Comparison of ENCODE assay signal across 17 cellular contexts in genomic region chr4:110092646-110093045, GRCh38.
DNase-seq lines count a peak whose midpoint lies in the region; TF ChIP-seq lines count a peak whose summit lies in the region.
"Had no signal": no experiment of that assay in that cellular context is flagged by ENCODE, and none has a peak within 500 bp of the region (broad histone marks: within the 10 kb centered on the region; RNA-seq: fewer than 3 reads in every experiment).

No MANE protein-coding gene starts in this region.

- H3K27ac Mint-ChIP-seq in glutamatergic neuron (ENCODE audit: unreplicated experiment), result no peak overlapping the region
- H3K27ac Mint-ChIP-seq: B cell; CD8-positive, alpha-beta T cell had no signal

- no peak overlapping the region for H3K4me2 ChIP-seq in PC-9
- no peak overlapping the region for H3K4me2 ChIP-seq in neural cell (ENCODE audit: low read length)

- H3F3A ChIP-seq in PC-9 (ENCODE audit: insufficient read depth, low read depth) (peaks cover 13% of the 10 kb centered on the region), neural cell (ENCODE audit: insufficient read depth, low read length, poor library complexity, severe bottlenecking) (no peaks in the 10 kb centered on the region)

- H3K4me3 ChIP-seq in ACC112 (ENCODE audit: low read depth, low read length) (no peak overlapping the region), PC-9 (no peak overlapping the region), neural cell (ENCODE audit: low read length) (no peak overlapping the region), left ventricle myocardium inferior (no peak overlapping the region), tibial artery (no peak overlapping the region)
- H3K4me3 ChIP-seq: BLaER1 treated with 17β-estradiol and CSF1 and Interleukin-3, amounts not matched to agents 10 nM and 100 nM; HAP-1 had no signal

- POLR2A ChIA-PET in PC-9 (lab: Charles Lee; ENCODE audit: unreplicated experiment), result no interaction called here

- intact Hi-C loops in PC-9 (cut with micrococcal nuclease; ENCODE audit: unreplicated experiment) (no loop called here), left ventricle myocardium inferior (cut with micrococcal nuclease) (no loop called here), tibial artery (cut with DNase I; ENCODE audit: low total_unique reads) (no loop called here)

- H3K9me2 ChIP-seq in PC-9 (ENCODE audit: insufficient read depth) (no peaks in the 10 kb centered on the region), neural cell (ENCODE audit: insufficient read depth, low read length) (no peaks in the 10 kb centered on the region)

- H3K27me3 ChIP-seq in ACC112 (ENCODE audit: insufficient read depth, low read length) (no peaks in the 10 kb centered on the region), PC-9 (ENCODE audit: insufficient read depth, low read depth) (no peaks in the 10 kb centered on the region), neural cell (ENCODE audit: insufficient read depth, low read depth, low read length) (no peaks in the 10 kb centered on the region), left ventricle myocardium inferior (ENCODE audit: low read depth) (peaks cover 27% of the 10 kb centered on the region), tibial artery (no peaks in the 10 kb centered on the region)
- H3K27me3 ChIP-seq: BLaER1 treated with 17β-estradiol and CSF1 and Interleukin-3, amounts not matched to agents 10 nM and 100 nM had no signal

- H3K4me1 Mint-ChIP-seq in glutamatergic neuron (ENCODE audit: low read depth, unreplicated experiment), result peaks cover 6% of the 10 kb centered on the region
- H3K4me1 Mint-ChIP-seq: B cell had no signal

- no peaks in the 10 kb centered on the region for H3K9me3 Mint-ChIP-seq in glutamatergic neuron (ENCODE audit: unreplicated experiment)
- H3K9me3 Mint-ChIP-seq: CD8-positive, alpha-beta T cell had no signal

- TF ChIP-seq RAD21 in neural cell (conservative IDR thresholded peaks at IDR 0.05), result no peak

- CTCF ChIA-PET in PC-9 (lab: Charles Lee), result no interaction called here

- H3K36me3 ChIP-seq in ACC112 (ENCODE audit: insufficient read depth, low read length) (no peaks in the 10 kb centered on the region), PC-9 (ENCODE audit: low read depth) (no peaks in the 10 kb centered on the region), neural cell (ENCODE audit: insufficient read depth, low read length) (peaks cover 3% of the 10 kb centered on the region), left ventricle myocardium inferior (no peaks in the 10 kb centered on the region), tibial artery (no peaks in the 10 kb centered on the region)
- H3K36me3 ChIP-seq: HAP-1 had no signal

- H3K27ac ChIP-seq in ACC112 (ENCODE audit: low read depth, low read length), result peak overlapping the region; percentile 92
- 0 out of 2 replicates have a peak overlapping the region, but pooled peaks have one; percentile 90 for H3K27ac ChIP-seq in PC-9
- H3K27ac ChIP-seq in epithelial cell of prostate, result peak overlapping the region; percentile 94
- peak overlapping the region; percentile 48 for H3K27ac ChIP-seq in neural cell (ENCODE audit: low read length)
- no peak overlapping the region for H3K27ac ChIP-seq in left ventricle myocardium inferior (replicated peaks)
- no peak overlapping the region for H3K27ac ChIP-seq in tibial artery
- H3K27ac ChIP-seq: BLaER1 treated with 17β-estradiol and CSF1 and Interleukin-3, amounts not matched to agents 10 nM and 100 nM; HL-60 had no signal

- peaks cover 1% of the 10 kb centered on the region for H3K27me3 Mint-ChIP-seq in glutamatergic neuron (ENCODE audit: unreplicated experiment)

- DNase-seq in PC-9 (no peak), epithelial cell of prostate (ENCODE audit: low read depth, low spot score) (no peak), left ventricle myocardium inferior (no peak), tibial artery (no peak), glutamatergic neuron (no peak)
- DNase-seq: 8988T; Calu3; CD8-positive, alpha-beta T cell; DMS79 treated with DMSO at 0.1 percent for 48 hours; GF-D8; GM23248 had no signal

- H3K9me3 ChIP-seq in PC-9 (ENCODE audit: insufficient read depth, low read depth) (no peaks in the 10 kb centered on the region), neural cell (ENCODE audit: low read length) (no peaks in the 10 kb centered on the region), left ventricle myocardium inferior (replicated peaks) (no peaks in the 10 kb centered on the region), tibial artery (no peaks in the 10 kb centered on the region)
- H3K9me3 ChIP-seq: HAP-1 had no signal

- H3K4me3 Mint-ChIP-seq in glutamatergic neuron (ENCODE audit: unreplicated experiment), result no peak overlapping the region
- H3K4me3 Mint-ChIP-seq: B cell; CD8-positive, alpha-beta T cell had no signal

- H4K20me1 ChIP-seq in PC-9 (ENCODE audit: insufficient read depth) (no peaks in the 10 kb centered on the region), neural cell (ENCODE audit: insufficient read depth) (no peaks in the 10 kb centered on the region)
- H4K20me1 ChIP-seq: BLaER1 treated with 17β-estradiol and CSF1 and Interleukin-3, amounts not matched to agents 10 nM and 100 nM had no signal

- H3K79me2 ChIP-seq in ACC112 (ENCODE audit: control insufficient read depth, insufficient read depth, low read length, unreplicated experiment) (peaks cover 5% of the 10 kb centered on the region), PC-9 (ENCODE audit: low read depth) (0 out of 2 replicates have a peak, but pooled peaks cover 11% of the 10 kb centered on the region), neural cell (replicated peaks; ENCODE audit: insufficient read depth, low read length) (peaks cover 5% of the 10 kb centered on the region)

- TF ChIP-seq EP300 in neural cell (conservative IDR thresholded peaks at IDR 0.05; ENCODE audit: poor library complexity, severe bottlenecking), result no peak

- no peaks in the 10 kb centered on the region for H3K36me3 Mint-ChIP-seq in glutamatergic neuron (ENCODE audit: unreplicated experiment)
- H3K36me3 Mint-ChIP-seq: CD8-positive, alpha-beta T cell had no signal

- TF ChIP-seq CTCF in PC-9 (conservative IDR thresholded peaks at IDR 0.05), result no peak
- no peak for TF ChIP-seq CTCF in neural cell (IDR thresholded peaks at IDR 0.05; ENCODE audit: poor library complexity, severe bottlenecking)
- TF ChIP-seq CTCF in left ventricle myocardium inferior (IDR thresholded peaks at IDR 0.05; ENCODE audit: borderline replicate concordance), result no peak
- no peak for TF ChIP-seq CTCF in tibial artery (IDR thresholded peaks at IDR 0.05)
- no peak for TF ChIP-seq CTCF in glutamatergic neuron (IDR thresholded peaks at IDR 0.05; ENCODE audit: partially characterized antibody, unreplicated experiment)

- BruUV-seq in PC-9 (replicated peaks; lab: Mats Ljungman, UMichigan), result no TSS peak

- no peak overlapping the region for H3K9ac ChIP-seq in neural cell (ENCODE audit: low read length)
- H3K9ac ChIP-seq: BLaER1 treated with 17β-estradiol and CSF1 and Interleukin-3, amounts not matched to agents 10 nM and 100 nM; GM23248 had no signal

- H2AFZ ChIP-seq in ACC112 (ENCODE audit: low read length, unreplicated experiment) (no peak overlapping the region), PC-9 (no peak overlapping the region), neural cell (ENCODE audit: low read depth, low read length) (no peak overlapping the region)

- peaks cover 54% of the 10 kb centered on the region for H3K4me1 ChIP-seq in ACC112 (ENCODE audit: control insufficient read depth, insufficient read depth, low read length, unreplicated experiment)
- H3K4me1 ChIP-seq in PC-9 (replicated peaks; ENCODE audit: insufficient read depth), result peaks cover 54% of the 10 kb centered on the region
- peaks cover 8% of the 10 kb centered on the region for H3K4me1 ChIP-seq in left ventricle myocardium inferior
- peaks cover 0 to under 1% (median 0%) of the 10 kb centered on the region in 4 donors for H3K4me1 ChIP-seq in tibial artery

TF ChIP-seq in neural cell, 6 proteins besides CTCF, POLR2A, EP300 and RAD21:
- no peak for TF ChIP-seq REST (IDR thresholded peaks at IDR 0.05; ENCODE audit: borderline replicate concordance)
- no peak for TF ChIP-seq POLR2AphosphoS5 (IDR thresholded peaks at IDR 0.05)
- TF ChIP-seq TAF1 (IDR thresholded peaks at IDR 0.05; ENCODE audit: low read depth), result no peak
- TF ChIP-seq MXI1 (conservative IDR thresholded peaks at IDR 0.05; ENCODE audit: poor library complexity, severe bottlenecking), result no peak
- TF ChIP-seq EZH2 (IDR thresholded peaks at IDR 0.05; ENCODE audit: borderline replicate concordance, insufficient read depth, low read length, poor library complexity, severe bottlenecking), result no peak
- TF ChIP-seq SMC3 (conservative IDR thresholded peaks at IDR 0.05; ENCODE audit: poor library complexity), result no peak
TF ChIP-seq in neural cell: peak in this region for 0.

Comparison
In these comparisons a context has a peak if more than half of its experiments do, and no peak if none do; other contexts are left out.
1. H3K27ac ChIP-seq: peak in ACC112 (single experiment), PC-9 (single experiment), epithelial cell of prostate (single experiment) and neural cell (single experiment); none in left ventricle myocardium inferior (single experiment) and tibial artery (0 of 2).